ENCODE assay signal across 8 cellular contexts in the genomic region with DNA sequence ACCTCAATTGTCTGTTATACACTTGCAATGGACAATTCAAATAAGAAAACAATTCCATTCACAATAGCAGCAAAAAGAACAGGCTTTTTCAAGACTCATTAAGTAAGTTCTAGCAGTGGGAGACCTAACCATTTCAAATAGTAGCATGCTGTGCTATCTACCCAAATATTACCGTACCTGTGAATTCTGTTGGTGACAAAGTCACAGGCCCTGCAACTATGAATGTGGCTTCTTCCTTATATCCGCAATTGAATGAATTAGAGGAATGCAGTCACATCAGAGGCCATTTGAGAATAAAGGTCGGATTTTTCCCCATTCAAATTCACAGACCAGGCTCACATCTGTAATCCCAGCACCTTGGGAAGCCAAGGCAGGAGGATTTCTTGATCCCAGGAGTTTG. TPM values are rescaled to one million over a fixed set of nuclear protein-coding genes. Genes with fewer than 3 reads are reported as not detected.
DNase-seq lines count a peak whose midpoint lies in the region; ATAC-seq and TF ChIP-seq lines count a peak whose summit lies in the region.

No MANE protein-coding gene starts in this region.

- H3K4me2 ChIP-seq in mammary epithelial cell (ENCODE audit: insufficient read depth, low read depth, low read length), result no peak overlapping the region

- intact Hi-C loops in Calu3 (cut with micrococcal nuclease; ENCODE audit: unreplicated experiment) (loop anchor here (2.0 kb wide), 1 partner anchor 13 kb away; no protein-coding TSS in a partner anchor), mammary epithelial cell (cut with micrococcal nuclease) (no loop called here)

- peak overlapping the region; percentile 63 for H3K4me3 Mint-ChIP-seq in Calu3 (ENCODE audit: low read depth, unreplicated experiment)
- H3K4me3 Mint-ChIP-seq in osteocyte (ENCODE audit: unreplicated experiment), result peak overlapping the region; percentile 90

- no peaks in the 10 kb centered on the region for H3K27me3 Mint-ChIP-seq in Calu3 (ENCODE audit: unreplicated experiment)
- no peaks in the 10 kb centered on the region for H3K27me3 Mint-ChIP-seq in osteocyte (ENCODE audit: unreplicated experiment)

- H3K36me3 Mint-ChIP-seq in Calu3 (ENCODE audit: insufficient read depth, unreplicated experiment), result peaks cover 52% of the 10 kb centered on the region
- H3K36me3 Mint-ChIP-seq in osteocyte (ENCODE audit: unreplicated experiment), result no peaks in the 10 kb centered on the region

- H3K9me3 ChIP-seq in MG63 (peaks cover 6% of the 10 kb centered on the region; the same call in 1 of the 2 replicates), mammary epithelial cell (replicated peaks; ENCODE audit: insufficient read depth, low read length) (peaks cover 8% of the 10 kb centered on the region)

- 11% methylated on average over 3 of the region's 3 CpGs for WGBS in mammary epithelial cell (ENCODE audit: low coverage, missing lambda C conversion rate)

- dilution Hi-C loops in mammary epithelial cell (cut with HindIII; ENCODE audit: low sequenced_read_pairs), result no loop called here

- H3K9me3 Mint-ChIP-seq in Calu3 (ENCODE audit: low read depth, unreplicated experiment) (no peaks in the 10 kb centered on the region), osteocyte (ENCODE audit: unreplicated experiment) (no peaks in the 10 kb centered on the region)

- DNase-seq in Calu3, result no peak
- DNase-seq in MG63, result no peak
- DNase-seq in mammary epithelial cell, result no peak
- DNase-seq in osteocyte (ENCODE audit: extremely low spot score, unreplicated experiment), result no peak
- DNase-seq in NOMO-1 (lab: John Stamatoyannopoulos, UW; ENCODE audit: unreplicated experiment in 2 of 2), result no peak
- no peak for DNase-seq in D341Med (ENCODE audit: low spot score)
- no peak for DNase-seq in ureter (ENCODE audit: low spot score)

- H3K36me3 ChIP-seq in MG63 (peaks cover 26% of the 10 kb centered on the region), mammary epithelial cell (ENCODE audit: insufficient read depth, low read length) (no peaks in the 10 kb centered on the region)

- H3K27ac ChIP-seq in mammary epithelial cell (ENCODE audit: insufficient read depth, low read depth, low read length), result no peak overlapping the region

- no peaks in the 10 kb centered on the region for H4K20me1 ChIP-seq in mammary epithelial cell (ENCODE audit: insufficient read depth, low read length)

- peaks cover 9% of the 10 kb centered on the region for H3K4me1 Mint-ChIP-seq in Calu3 (ENCODE audit: low read depth, unreplicated experiment)
- peaks cover 21% of the 10 kb centered on the region for H3K4me1 Mint-ChIP-seq in osteocyte (ENCODE audit: unreplicated experiment)

- BruUV-seq in Calu3 (replicated peaks; lab: Mats Ljungman, UMichigan) (no TSS peak), mammary epithelial cell (replicated peaks; lab: Mats Ljungman, UMichigan) (no TSS peak)

- H3K4me1 ChIP-seq in mammary epithelial cell (ENCODE audit: insufficient read depth, low read length), result peaks cover 6% of the 10 kb centered on the region

- peak overlapping the region; percentile 74 for H3K27ac Mint-ChIP-seq in Calu3 (ENCODE audit: unreplicated experiment)
- H3K27ac Mint-ChIP-seq in osteocyte (ENCODE audit: unreplicated experiment), result peak overlapping the region; percentile 92

- peak overlapping the region; percentile 63 for H2AFZ ChIP-seq in mammary epithelial cell (ENCODE audit: low read depth, low read length)

- ATAC-seq in HG02970 (IDR thresholded peaks at IDR 0.05; ENCODE audit: low FRiP score, unreplicated experiment), result no peak

- H3K27me3 ChIP-seq in MG63, result no peaks in the 10 kb centered on the region
- H3K27me3 ChIP-seq in mammary epithelial cell (ENCODE audit: insufficient read depth, low read length), result no peaks in the 10 kb centered on the region

- H3K79me2 ChIP-seq in mammary epithelial cell (ENCODE audit: insufficient read depth, low read length), result no peaks in the 10 kb centered on the region

- CTCF ChIA-PET in Calu3 (lab: Charles Lee) (no interaction called here), mammary epithelial cell (lab: Charles Lee; ENCODE audit: low non-redundant PET) (interaction anchor here (0.8 kb wide), 1 partner anchor 28 kb away, joined by 3 read pairs; no protein-coding TSS in a partner anchor)

- in situ Hi-C loops in mammary epithelial cell (cut with MboI; ENCODE audit: low sequenced_read_pairs in 2 of 2), result no loop called here

- H3K4me3 ChIP-seq in MG63, result peak overlapping the region; percentile 53
- H3K4me3 ChIP-seq in mammary epithelial cell (replicated peaks in 1 of 3; ENCODE audit: insufficient read depth in 1 of 3, low read depth in 2 of 3, low read length in 3 of 3), result no peak overlapping the region

- no peak overlapping the region for H3K9ac ChIP-seq in mammary epithelial cell (ENCODE audit: insufficient read depth, low read length)

- TF ChIP-seq CTCF in Calu3 (IDR thresholded peaks at IDR 0.05; ENCODE audit: unreplicated experiment), result no peak
- no peak for TF ChIP-seq CTCF in mammary epithelial cell (conservative IDR thresholded peaks at IDR 0.05 in 1 of 2, IDR thresholded peaks at IDR 0.05 in 1 of 2; ENCODE audit: extremely low read depth in 1 of 2, insufficient read depth in 1 of 2, low read depth in 1 of 2, low read length in 2 of 2)
- no peak for TF ChIP-seq CTCF in osteocyte (IDR thresholded peaks at IDR 0.05)

RNA-seq across cellular contexts. Expression of a gene that starts 0.8 kb away (rescaled TPM):
- total RNA-seq in Calu3 (2022) (88.2 and 96.5 TPM in 2 replicates), mammary epithelial cell (10 to 100 TPM; 64.7 to 74.4 TPM), osteocyte (148 and 157 TPM in 2 replicates), ureter (121 TPM)
- 188 and 350 TPM in 2 replicates for total RNA-seq in MG63 (2014; rRNA removed; shearing (Covaris generic); ENCODE audit: low replicate concordance)
- polyA plus RNA-seq in mammary epithelial cell, result 88.6 TPM
- 35.0 TPM for polyA minus RNA-seq in mammary epithelial cell

RNA-seq across cellular contexts. Expression of a gene that starts 5.5 kb away (rescaled TPM):
- total RNA-seq in Calu3 (2022), result 41.2 and 49.6 TPM in 2 replicates
- total RNA-seq in MG63 (2014; rRNA removed; shearing (Covaris generic); ENCODE audit: low replicate concordance), result 31.6 and 37.1 TPM in 2 replicates
- total RNA-seq in mammary epithelial cell, result 10 to 100 TPM; 19.2 to 26.6 TPM
- 14.5 TPM for polyA plus RNA-seq in mammary epithelial cell
- polyA minus RNA-seq in mammary epithelial cell, result 10.2 TPM
- 23.4 and 23.9 TPM in 2 replicates for total RNA-seq in osteocyte
- 17.5 TPM for total RNA-seq in ureter

RNA-seq across cellular contexts. Expression of a gene that starts 14.4 kb away (rescaled TPM):
- total RNA-seq in Calu3 (2022), result 70.0 and 78.5 TPM in 2 replicates
- total RNA-seq in MG63 (2014; rRNA removed; shearing (Covaris generic); ENCODE audit: low replicate concordance), result 34.2 and 35.5 TPM in 2 replicates
- total RNA-seq in mammary epithelial cell, result 10 to 100 TPM; 31.3 to 44.5 TPM
- 73.2 TPM for polyA plus RNA-seq in mammary epithelial cell
- 77.1 TPM for polyA minus RNA-seq in mammary epithelial cell
- 59.3 and 61.6 TPM in 2 replicates for total RNA-seq in osteocyte
- 37.6 TPM for total RNA-seq in ureter

RNA-seq across cellular contexts. Expression of a gene that starts 25.9 kb away (rescaled TPM):
- 115 and 126 TPM in 2 replicates for total RNA-seq in Calu3 (2022)
- total RNA-seq in MG63 (2014; rRNA removed; shearing (Covaris generic); ENCODE audit: low replicate concordance), result 172 and 192 TPM in 2 replicates
- total RNA-seq in mammary epithelial cell, result 10 to 100 TPM; 49.8 to 83.9 TPM
- 155 TPM for polyA plus RNA-seq in mammary epithelial cell
- 129 TPM for polyA minus RNA-seq in mammary epithelial cell
- 71.7 and 74.3 TPM in 2 replicates for total RNA-seq in osteocyte
- total RNA-seq in ureter, result 56.6 TPM

RNA-seq across cellular contexts. Expression of a gene that starts 29.2 kb away (rescaled TPM):
- total RNA-seq in Calu3 (2022) (26.6 and 33.7 TPM in 2 replicates), mammary epithelial cell (10 to 100 TPM; 14.2 to 30.4 TPM), osteocyte (60.2 and 65.2 TPM in 2 replicates), ureter (42.0 TPM)
- 33.1 and 42.8 TPM in 2 replicates for total RNA-seq in MG63 (2014; rRNA removed; shearing (Covaris generic); ENCODE audit: low replicate concordance)
- polyA plus RNA-seq in mammary epithelial cell, result 7.3 TPM
- 74.8 TPM for polyA minus RNA-seq in mammary epithelial cell
